Comparison of ENCODE assay signal across 10 cellular contexts in the genomic region with DNA sequence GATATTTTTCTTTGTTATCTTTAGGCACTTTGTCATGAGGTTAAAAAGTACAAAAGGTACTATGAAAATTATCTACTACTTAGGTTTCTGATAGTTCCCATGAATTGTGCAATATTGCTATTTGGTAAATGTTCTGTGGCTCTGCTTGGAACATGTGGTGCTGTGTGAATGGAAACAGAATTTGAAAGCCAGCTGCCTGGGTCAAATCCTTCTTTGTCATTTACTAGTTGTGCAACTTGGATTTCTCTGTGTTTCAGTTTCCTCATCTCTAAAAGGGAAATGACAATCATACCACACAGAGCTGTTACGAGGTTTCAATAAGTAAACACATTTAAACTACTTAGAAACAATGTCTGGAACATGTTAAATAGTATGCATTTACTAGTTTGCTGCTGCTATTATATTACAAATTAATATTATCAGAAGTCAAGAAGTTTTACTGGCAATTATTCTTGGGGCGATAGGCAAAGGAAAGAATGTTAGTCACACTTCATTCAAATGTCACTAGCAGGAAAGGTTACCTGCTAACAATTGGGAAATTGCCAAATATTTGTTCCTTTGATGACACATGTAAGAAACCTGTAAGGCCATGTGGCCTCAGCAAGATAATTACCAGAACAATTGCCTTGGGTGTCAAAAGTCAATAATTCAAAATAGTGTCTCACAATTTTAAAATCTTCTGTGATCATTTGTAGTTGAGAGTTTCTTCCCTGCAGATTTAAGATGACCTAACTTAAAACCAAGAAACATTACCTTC.
A peak's percentile ranks its signal among the peaks of the same experiment; 100 is the strongest.
DNase-seq lines count a peak whose midpoint lies in the region; ATAC-seq and TF ChIP-seq lines count a peak whose summit lies in the region.
"Had no signal": no experiment of that assay in that cellular context is flagged by ENCODE, and none has a peak within 500 bp of the region (broad histone marks: within the 10 kb centered on the region; RNA-seq: fewer than 3 reads in every experiment).

No MANE protein-coding gene starts in this region.

- H3K4me3 ChIP-seq in GM12865 (ENCODE audit: low read depth, low read length) = no peak overlapping the region
- peak overlapping the region; percentile 10; the same call in 1 of the 2 replicates for H3K4me3 ChIP-seq in PC-9
- no peak overlapping the region for H3K4me3 ChIP-seq in fibroblast of the aortic adventitia (ENCODE audit: low read depth, low read length)
- no peak overlapping the region for H3K4me3 ChIP-seq in gastrocnemius medialis

- H4K20me1 ChIP-seq in PC-9 (ENCODE audit: insufficient read depth) = no peaks in the 10 kb centered on the region

- H3K4me2 ChIP-seq in PC-9 = peak overlapping the region; percentile 46

- peaks cover 21% of the 10 kb centered on the region for H3F3A ChIP-seq in PC-9 (ENCODE audit: insufficient read depth, low read depth)

- H3K9me3 ChIP-seq in PC-9 (ENCODE audit: insufficient read depth, low read depth) = 0 out of 2 replicates have a peak, but pooled peaks cover 4% of the 10 kb centered on the region
- no peaks in the 10 kb centered on the region for H3K9me3 ChIP-seq in gastrocnemius medialis

- H3K79me2 ChIP-seq in PC-9 (ENCODE audit: low read depth) = no peaks in the 10 kb centered on the region

- no peaks in the 10 kb centered on the region for H3K36me3 ChIP-seq in PC-9 (ENCODE audit: low read depth)
- no peaks in the 10 kb centered on the region for H3K36me3 ChIP-seq in gastrocnemius medialis

- in situ Hi-C loops in gastrocnemius medialis (cut with MboI; ENCODE audit: low sequenced_read_pairs in 4 of 4) = no loop called here

- H3K27ac ChIP-seq in PC-9 (peak overlapping the region; percentile 61), gastrocnemius medialis (peak overlapping the region; percentile 30 to 63 (median 47))

- ATAC-seq in gastrocnemius medialis (peak; percentile 78 to 82), GM18870 (IDR thresholded peaks at IDR 0.05; ENCODE audit: unreplicated experiment) (no peak)

- CTCF ChIA-PET in PC-9 (lab: Charles Lee) = no interaction called here

- BruUV-seq in PC-9 (replicated peaks; lab: Mats Ljungman, UMichigan) = no TSS peak

- H3K9me2 ChIP-seq in PC-9 (ENCODE audit: insufficient read depth) = no peaks in the 10 kb centered on the region

- TF ChIP-seq POLR2A in gastrocnemius medialis (IDR thresholded peaks at IDR 0.05) = no peak

- TF ChIP-seq CTCF in GM12865 (IDR thresholded peaks at IDR 0.05; ENCODE audit: insufficient read depth, low read depth, low read length, missing control alignments) (no peak), PC-9 (conservative IDR thresholded peaks at IDR 0.05) (no peak), fibroblast of the aortic adventitia (IDR thresholded peaks at IDR 0.05; ENCODE audit: insufficient read depth, low read length) (no peak), gastrocnemius medialis (IDR thresholded peaks at IDR 0.05 in 4 of 5, conservative IDR thresholded peaks at IDR 0.05 in 1 of 5) (no peak)

- intact Hi-C loops in PC-9 (cut with micrococcal nuclease; ENCODE audit: unreplicated experiment) (no loop called here), gastrocnemius medialis (cut with DNase I; ENCODE audit: low total_unique reads) (no loop called here)

- DNase-seq in GM12865 (ENCODE audit: low read depth) (peak; percentile 7), PC-9 (peak; percentile 6 to 89), fibroblast of the aortic adventitia (ENCODE audit: low read depth) (peak; percentile 67), gastrocnemius medialis (peak; percentile 18 to 44), DMS 273 treated with DMSO at 0.1 percent for 48 hours (lab: John Stamatoyannopoulos, UW) (no peak), NCI-H2227 (lab: John Stamatoyannopoulos, UW; ENCODE audit: unreplicated experiment) (no peak)
- DNase-seq in activated CD8-positive, alpha-beta memory T cell treated with anti-CD3 and anti-CD28 coated beads, Interleukin-2, amount 50 U/mL, for 4 hours = no peak
- DNase-seq: activated CD4-positive, alpha-beta T cell treated with anti-CD3 and anti-CD28 coated beads, Interleukin-2, amount 50 U/mL, for 1 hour; NCI-H1092 treated with DMSO at 0.1 percent for 48 hours had no signal

- no peak overlapping the region for H2AFZ ChIP-seq in PC-9

- POLR2A ChIA-PET in PC-9 (lab: Charles Lee; ENCODE audit: unreplicated experiment) = no interaction called here

- peaks cover 27% of the 10 kb centered on the region for H3K4me1 ChIP-seq in PC-9 (replicated peaks; ENCODE audit: insufficient read depth)
- H3K4me1 ChIP-seq in gastrocnemius medialis = no peaks in the 10 kb centered on the region

- H3K27me3 ChIP-seq in PC-9 (ENCODE audit: insufficient read depth, low read depth) (no peaks in the 10 kb centered on the region), gastrocnemius medialis (no peaks in the 10 kb centered on the region)

Comparison
In these comparisons a context has a peak if more than half of its experiments do, and no peak if none do; other contexts are left out.
1. DNase-seq: peak in GM12865 (single experiment), PC-9 (2 of 2), fibroblast of the aortic adventitia (single experiment) and gastrocnemius medialis (2 of 2); none in DMS 273 treated with DMSO at 0.1 percent for 48 hours (single experiment), activated CD8-positive, alpha-beta memory T cell treated with anti-CD3 and anti-CD28 coated beads, Interleukin-2, amount 50 U/mL, for 4 hours (single experiment) and NCI-H2227 (single experiment).